In the genomic region with DNA sequence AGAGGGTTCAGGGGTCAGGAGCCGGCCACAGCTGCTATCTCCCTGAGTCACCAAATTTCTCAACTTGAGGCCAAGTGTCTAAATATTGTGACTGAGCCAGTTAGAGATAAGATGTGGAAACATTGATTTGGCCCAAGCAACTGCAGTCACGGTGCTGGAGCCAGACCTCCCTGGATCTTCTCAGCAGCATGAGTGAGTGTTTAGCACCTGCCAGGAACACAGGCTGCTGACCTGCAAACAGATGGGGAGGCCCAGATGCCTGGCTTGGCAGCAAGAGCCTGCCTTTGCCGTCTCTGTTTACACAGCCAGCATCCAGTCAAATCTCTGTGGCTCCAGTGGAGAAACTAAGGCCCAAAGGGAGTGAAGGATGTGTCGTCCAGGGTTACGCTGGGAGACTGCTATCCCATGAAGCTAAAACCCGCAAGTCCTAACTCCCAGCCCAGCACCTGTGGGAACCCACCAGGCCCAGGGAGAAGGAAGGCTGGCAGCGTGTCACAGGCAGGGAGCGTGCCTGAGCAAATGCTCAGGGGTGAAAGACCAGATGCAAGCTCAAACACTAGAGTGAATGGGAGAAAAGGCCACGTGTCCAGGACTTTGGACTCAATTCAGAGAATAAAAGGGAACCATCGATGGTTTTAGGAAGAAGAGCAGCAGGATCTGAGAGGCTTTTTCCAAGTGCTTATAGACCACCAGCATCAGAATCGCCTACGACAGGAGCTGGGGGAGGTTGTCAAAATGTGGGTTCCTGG, we compare ENCODE assay signal across 8 cellular contexts.
DNase-seq lines count a peak whose midpoint lies in the region; ATAC-seq and TF ChIP-seq lines count a peak whose summit lies in the region.

No MANE protein-coding gene starts in this region.

- no peak for TF ChIP-seq POLR2A in erythroblast (IDR thresholded peaks at IDR 0.05; ENCODE audit: low read length)

- H3K27ac ChIP-seq in HEK293 (ENCODE audit: extremely low read depth, low read depth, low read length) = no peak overlapping the region

- CTCF ChIA-PET in HEK293 (lab: Yijun Ruan, JAX) = interaction anchor here (0.7 to 1.0 kb wide), 2 partner anchors 43 to 278 kb away, joined by 3 read pairs; no protein-coding TSS in a partner anchor

- H3K4me3 ChIP-seq in HEK293 (ENCODE audit: low read depth, low read length) = no peak overlapping the region

- H3K9me3 ChIP-seq in HEK293 (ENCODE audit: control insufficient read depth, insufficient read depth, low read depth, low read length) = no peaks in the 10 kb centered on the region

- no peaks in the 10 kb centered on the region for H3K36me3 ChIP-seq in HEK293 (ENCODE audit: control insufficient read depth in 2 of 2, insufficient read depth in 1 of 2, low read length in 2 of 2)

- ATAC-seq in HG02642 (IDR thresholded peaks at IDR 0.05; ENCODE audit: poor library complexity, unreplicated experiment) (no peak), HG03521 (IDR thresholded peaks at IDR 0.05; ENCODE audit: unreplicated experiment) (no peak), GM21619 (IDR thresholded peaks at IDR 0.05; ENCODE audit: unreplicated experiment) (no peak), HG03520 (IDR thresholded peaks at IDR 0.05; ENCODE audit: unreplicated experiment) (no peak)

- no peaks in the 10 kb centered on the region for H3K4me1 ChIP-seq in HEK293 (ENCODE audit: control insufficient read depth, insufficient read depth, low read length)

- POLR2A ChIA-PET in HEK293 (lab: Yijun Ruan, JAX) = no interaction called here

- DNase-seq in OCI-M1 (lab: John Stamatoyannopoulos, UW) (peak; percentile 71), erythroblast (lab: John Stamatoyannopoulos, UW) (peak; percentile 16 to 36), non-pigmented ciliary epithelial cell (ENCODE audit: low read depth) (peak; percentile 77)

- no peak for TF ChIP-seq CTCF in HEK293 (tag by site-specific recombination; IDR thresholded peaks at IDR 0.05)

TF ChIP-seq in HEK293, 187 proteins besides CTCF, POLR2A, EP300 and RAD21:
- TF ChIP-seq, protein P1, sequence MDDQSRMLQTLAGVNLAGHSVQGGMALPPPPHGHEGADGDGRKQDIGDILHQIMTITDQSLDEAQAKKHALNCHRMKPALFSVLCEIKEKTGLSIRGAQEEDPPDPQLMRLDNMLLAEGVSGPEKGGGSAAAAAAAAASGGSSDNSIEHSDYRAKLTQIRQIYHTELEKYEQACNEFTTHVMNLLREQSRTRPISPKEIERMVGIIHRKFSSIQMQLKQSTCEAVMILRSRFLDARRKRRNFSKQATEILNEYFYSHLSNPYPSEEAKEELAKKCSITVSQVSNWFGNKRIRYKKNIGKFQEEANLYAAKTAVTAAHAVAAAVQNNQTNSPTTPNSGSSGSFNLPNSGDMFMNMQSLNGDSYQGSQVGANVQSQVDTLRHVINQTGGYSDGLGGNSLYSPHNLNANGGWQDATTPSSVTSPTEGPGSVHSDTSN (CRISPR knock-in tag; IDR thresholded peaks at IDR 0.05) = no peak
- TF ChIP-seq KLF16 (tag by site-specific recombination; IDR thresholded peaks at IDR 0.05) = no peak
- peak; percentile 18; the same call in 1 of the 2 replicates for TF ChIP-seq GLIS1 (tag by site-specific recombination; IDR thresholded peaks at IDR 0.05)
- no peak for TF ChIP-seq ZBTB21 (tag by site-specific recombination; IDR thresholded peaks at IDR 0.05)
- TF ChIP-seq, protein P2, sequence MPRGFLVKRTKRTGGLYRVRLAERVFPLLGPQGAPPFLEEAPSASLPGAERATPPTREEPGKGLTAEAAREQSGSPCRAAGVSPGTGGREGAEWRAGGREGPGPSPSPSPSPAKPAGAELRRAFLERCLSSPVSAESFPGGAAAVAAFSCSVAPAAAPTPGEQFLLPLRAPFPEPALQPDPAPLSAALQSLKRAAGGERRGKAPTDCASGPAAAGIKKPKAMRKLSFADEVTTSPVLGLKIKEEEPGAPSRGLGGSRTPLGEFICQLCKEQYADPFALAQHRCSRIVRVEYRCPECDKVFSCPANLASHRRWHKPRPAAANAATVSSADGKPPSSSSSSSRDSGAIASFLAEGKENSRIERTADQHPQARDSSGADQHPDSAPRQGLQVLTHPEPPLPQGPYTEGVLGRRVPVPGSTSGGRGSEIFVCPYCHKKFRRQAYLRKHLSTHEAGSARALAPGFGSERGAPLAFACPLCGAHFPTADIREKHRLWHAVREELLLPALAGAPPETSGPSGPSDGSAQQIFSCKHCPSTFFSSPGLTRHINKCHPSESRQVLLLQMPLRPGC (tag by site-specific recombination; IDR thresholded peaks at IDR 0.05) = no peak
- TF ChIP-seq ZBTB17 (tag by site-specific recombination; IDR thresholded peaks at IDR 0.05) = 0 out of 2 replicates have a peak, but pooled peaks have one; percentile 19
- no peak for TF ChIP-seq ZNF792 (tag by site-specific recombination; IDR thresholded peaks at IDR 0.05)
- TF ChIP-seq, protein P3, sequence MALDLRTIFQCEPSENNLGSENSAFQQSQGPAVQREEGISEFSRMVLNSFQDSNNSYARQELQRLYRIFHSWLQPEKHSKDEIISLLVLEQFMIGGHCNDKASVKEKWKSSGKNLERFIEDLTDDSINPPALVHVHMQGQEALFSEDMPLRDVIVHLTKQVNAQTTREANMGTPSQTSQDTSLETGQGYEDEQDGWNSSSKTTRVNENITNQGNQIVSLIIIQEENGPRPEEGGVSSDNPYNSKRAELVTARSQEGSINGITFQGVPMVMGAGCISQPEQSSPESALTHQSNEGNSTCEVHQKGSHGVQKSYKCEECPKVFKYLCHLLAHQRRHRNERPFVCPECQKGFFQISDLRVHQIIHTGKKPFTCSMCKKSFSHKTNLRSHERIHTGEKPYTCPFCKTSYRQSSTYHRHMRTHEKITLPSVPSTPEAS (tag by site-specific recombination; IDR thresholded peaks at IDR 0.05) = no peak
- TF ChIP-seq ZNF354C (tag by site-specific recombination; IDR thresholded peaks at IDR 0.05; ENCODE audit: borderline replicate concordance, low read depth) = no peak
- TF ChIP-seq PRDM10 (tag by site-specific recombination; IDR thresholded peaks at IDR 0.05) = 0 out of 2 replicates have a peak, but pooled peaks have one; percentile 31

Comparison
In these comparisons a context has a peak if more than half of its experiments do, and no peak if none do; other contexts are left out.
1. DNase-seq: peak in every context shown above with its lines; median percentile 77 in non-pigmented ciliary epithelial cell; 71 in OCI-M1; 26 in erythroblast.